Comparison of ENCODE assay signal across 29 cellular contexts in the genomic region with DNA sequence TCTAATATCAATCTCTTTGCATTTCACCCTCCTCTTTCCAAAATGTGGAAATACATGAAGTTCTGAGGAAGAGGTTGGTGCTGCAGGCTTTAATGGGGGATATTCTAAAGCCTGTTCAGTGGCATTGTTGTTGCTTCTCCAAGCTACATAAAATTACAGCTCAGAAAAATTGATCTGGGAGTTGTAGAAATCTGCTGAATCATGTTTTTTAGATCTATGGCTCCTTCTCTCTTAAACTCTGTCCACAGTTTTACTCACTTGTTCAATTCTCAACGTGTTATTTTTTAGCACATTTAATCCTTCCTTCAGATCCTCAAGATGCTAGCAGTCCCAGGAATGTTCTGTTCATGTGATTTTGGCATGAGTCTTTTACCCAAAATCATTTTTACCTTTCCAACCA.
"Had no signal": no experiment of that assay in that cellular context is flagged by ENCODE, and none has a peak within 500 bp of the region (broad histone marks: within the 10 kb centered on the region; RNA-seq: fewer than 3 reads in every experiment).

No MANE protein-coding gene starts in this region.

- H3K4me1 ChIP-seq: ascending aorta, breast epithelium, colonic mucosa had no signal

- DNase-seq: activated CD4-positive, alpha-beta memory T cell treated with anti-CD3 and anti-CD28 coated beads, Interleukin-2, amount 10 ng/mL, durations not matched to agents 7 days and 5 days; activated CD4-positive, alpha-beta T cell treated with anti-CD3 and anti-CD28 coated beads for 1 hour; activated CD4-positive, alpha-beta T cell treated with anti-CD3 and anti-CD28 coated beads for 4 hours; activated CD4-positive, alpha-beta T cell treated with anti-CD3 and anti-CD28 coated beads, Interleukin-2, amount 10 ng/mL, durations not matched to agents 7 days and 5 days; activated CD4-positive, alpha-beta T cell treated with anti-CD3 and anti-CD28 coated beads, Interleukin-2, amount 50 U/mL, for 4 hours; activated CD8-positive, alpha-beta memory T cell treated with anti-CD3 and anti-CD28 coated beads, Interleukin-2, amount 50 U/mL, for 48 hours; activated gamma-delta T cell; activated naive CD4-positive, alpha-beta T cell; activated naive CD4-positive, alpha-beta T cell treated with anti-CD3 and anti-CD28 coated beads, Interleukin-2, amount 10 ng/mL, durations not matched to agents 7 days and 5 days; activated naive CD8-positive, alpha-beta T cell treated with anti-CD3 and anti-CD28 coated beads, Interleukin-2, amount 10 ng/mL, durations not matched to agents 7 days and 5 days; activated T-cell treated with anti-CD3 and anti-CD28 coated beads for 4 hours; activated T-cell treated with anti-CD3 and anti-CD28 coated beads, Interleukin-2, amount 50 U/mL, for 24 hours; activated T-cell treated with anti-CD3 and anti-CD28 coated beads, Interleukin-2, amount 50 U/mL, for 72 hours; central memory CD4-positive, alpha-beta T cell; cerebellar nuclear complex; colonic mucosa; effector CD8-positive, alpha-beta T cell; foreskin fibroblast; head of caudate nucleus; T-helper 17 cell had no signal

- H3K4me3 ChIP-seq: ascending aorta, breast epithelium, cardiac muscle cell, colonic mucosa had no signal

- H3K27me3 ChIP-seq: ascending aorta, breast epithelium, cardiac muscle cell, colonic mucosa had no signal

- H3K4me3 Mint-ChIP-seq: activated CD4-positive, alpha-beta memory T cell treated with anti-CD3 and anti-CD28 coated beads, Interleukin-2, amount 10 ng/mL, durations not matched to agents 7 days and 5 days; activated CD4-positive, alpha-beta T cell treated with anti-CD3 and anti-CD28 coated beads, Interleukin-2, amount 10 ng/mL, durations not matched to agents 7 days and 5 days; activated naive CD4-positive, alpha-beta T cell treated with anti-CD3 and anti-CD28 coated beads, Interleukin-2, amount 10 ng/mL, durations not matched to agents 7 days and 5 days; activated naive CD8-positive, alpha-beta T cell treated with anti-CD3 and anti-CD28 coated beads, Interleukin-2, amount 10 ng/mL, durations not matched to agents 7 days and 5 days; activated T-cell treated with anti-CD3 and anti-CD28 coated beads, Interleukin-2, amount 50 U/mL, for 24 hours; activated T-cell treated with anti-CD3 and anti-CD28 coated beads, Interleukin-2, amount 50 U/mL, for 72 hours; brain; T-helper 17 cell; WTC11 had no signal

- H3K27ac Mint-ChIP-seq: activated CD4-positive, alpha-beta memory T cell treated with anti-CD3 and anti-CD28 coated beads, Interleukin-2, amount 10 ng/mL, durations not matched to agents 7 days and 5 days; activated CD4-positive, alpha-beta T cell treated with anti-CD3 and anti-CD28 coated beads, Interleukin-2, amount 10 ng/mL, durations not matched to agents 7 days and 5 days; activated naive CD4-positive, alpha-beta T cell treated with anti-CD3 and anti-CD28 coated beads, Interleukin-2, amount 10 ng/mL, durations not matched to agents 7 days and 5 days; activated naive CD4-positive, alpha-beta T cell treated with anti-CD3 and anti-CD28 coated beads, Interleukin-2, amount 50 U/mL, for 72 hours; activated naive CD8-positive, alpha-beta T cell treated with anti-CD3 and anti-CD28 coated beads, Interleukin-2, amount 10 ng/mL, durations not matched to agents 7 days and 5 days; activated T-cell treated with anti-CD3 and anti-CD28 coated beads, Interleukin-2, amount 50 U/mL, for 24 hours; activated T-cell treated with anti-CD3 and anti-CD28 coated beads, Interleukin-2, amount 50 U/mL, for 72 hours; brain; T-helper 17 cell; WTC11 had no signal

- FAIRE-seq: frontal cortex had no signal

- H3K4me1 Mint-ChIP-seq: activated CD4-positive, alpha-beta memory T cell treated with anti-CD3 and anti-CD28 coated beads, Interleukin-2, amount 10 ng/mL, durations not matched to agents 7 days and 5 days; activated CD4-positive, alpha-beta T cell treated with anti-CD3 and anti-CD28 coated beads, Interleukin-2, amount 10 ng/mL, durations not matched to agents 7 days and 5 days; activated naive CD4-positive, alpha-beta T cell treated with anti-CD3 and anti-CD28 coated beads, Interleukin-2, amount 10 ng/mL, durations not matched to agents 7 days and 5 days; activated naive CD8-positive, alpha-beta T cell treated with anti-CD3 and anti-CD28 coated beads, Interleukin-2, amount 10 ng/mL, durations not matched to agents 7 days and 5 days; brain; T-helper 17 cell; WTC11 had no signal

- ATAC-seq: activated naive CD4-positive, alpha-beta T cell treated with anti-CD3 and anti-CD28 coated beads, Interleukin-2, amount 50 U/mL, for 72 hours; activated T-cell treated with anti-CD3 and anti-CD28 coated beads, Interleukin-2, amount 50 U/mL, for 72 hours; esophagus mucosa; T-helper 17 cell; WTC11 had no signal

- H3K36me3 Mint-ChIP-seq: activated naive CD4-positive, alpha-beta T cell treated with anti-CD3 and anti-CD28 coated beads, Interleukin-2, amount 10 ng/mL, durations not matched to agents 7 days and 5 days; activated naive CD4-positive, alpha-beta T cell treated with anti-CD3 and anti-CD28 coated beads, Interleukin-2, amount 50 U/mL, for 72 hours; activated naive CD8-positive, alpha-beta T cell treated with anti-CD3 and anti-CD28 coated beads, Interleukin-2, amount 10 ng/mL, durations not matched to agents 7 days and 5 days; brain; WTC11 had no signal

- H3K27me3 Mint-ChIP-seq: activated CD4-positive, alpha-beta memory T cell treated with anti-CD3 and anti-CD28 coated beads, Interleukin-2, amount 10 ng/mL, durations not matched to agents 7 days and 5 days; activated CD4-positive, alpha-beta T cell treated with anti-CD3 and anti-CD28 coated beads, Interleukin-2, amount 10 ng/mL, durations not matched to agents 7 days and 5 days; activated naive CD4-positive, alpha-beta T cell treated with anti-CD3 and anti-CD28 coated beads, Interleukin-2, amount 10 ng/mL, durations not matched to agents 7 days and 5 days; activated naive CD8-positive, alpha-beta T cell treated with anti-CD3 and anti-CD28 coated beads, Interleukin-2, amount 10 ng/mL, durations not matched to agents 7 days and 5 days; activated T-cell treated with anti-CD3 and anti-CD28 coated beads, Interleukin-2, amount 50 U/mL, for 24 hours; T-helper 17 cell had no signal

- H3K27ac ChIP-seq: ascending aorta, breast epithelium, cardiac muscle cell, colonic mucosa, VCaP had no signal

- H3K9me3 Mint-ChIP-seq: activated CD4-positive, alpha-beta T cell treated with anti-CD3 and anti-CD28 coated beads, Interleukin-2, amount 10 ng/mL, durations not matched to agents 7 days and 5 days; activated T-cell treated with anti-CD3 and anti-CD28 coated beads, Interleukin-2, amount 50 U/mL, for 24 hours; brain; WTC11 had no signal

- H3K9me3 ChIP-seq: ascending aorta, breast epithelium, colonic mucosa had no signal

- H3K36me3 ChIP-seq: ascending aorta, breast epithelium, cardiac muscle cell, colonic mucosa had no signal
